11 cellular contexts compared by ENCODE assay signal in the genomic region with DNA sequence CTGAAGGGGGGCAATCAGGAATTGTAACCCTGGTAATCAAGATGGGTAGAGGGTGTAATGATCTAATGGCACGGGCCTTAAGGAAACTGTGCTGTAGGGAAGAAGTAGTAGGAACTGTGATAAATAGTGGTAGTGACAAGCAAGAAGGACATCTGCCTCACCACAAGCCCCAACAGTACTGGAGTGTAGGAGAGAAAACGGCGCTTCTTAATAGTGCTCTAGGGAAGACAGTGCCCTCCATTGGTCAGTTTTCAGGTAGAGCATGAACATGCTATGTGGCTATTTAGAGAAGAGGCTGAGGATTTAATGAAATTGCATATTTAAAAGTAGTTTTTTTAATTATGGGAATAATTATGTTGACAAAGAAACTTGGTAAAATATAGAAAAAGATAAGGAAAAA. TPM values are rescaled to one million over a fixed set of nuclear protein-coding genes. Genes with fewer than 3 reads are reported as not detected.
DNase-seq lines count a peak whose midpoint lies in the region; ATAC-seq and TF ChIP-seq lines count a peak whose summit lies in the region.
"Had no signal": no experiment of that assay in that cellular context is flagged by ENCODE, and none has a peak within 500 bp of the region (broad histone marks: within the 10 kb centered on the region; RNA-seq: fewer than 3 reads in every experiment).

No MANE protein-coding gene starts in this region.

- H3K27ac ChIP-seq in C4-2B: no peak overlapping the region
- H3K27ac ChIP-seq in Panc1 (ENCODE audit: low read length): no peak overlapping the region
- no peak overlapping the region for H3K27ac ChIP-seq in colonic mucosa
- H3K27ac ChIP-seq: sigmoid colon had no signal

- TF ChIP-seq CTCF in C4-2B (conservative IDR thresholded peaks at IDR 0.05) (peak; percentile 27), GM13977 (IDR thresholded peaks at IDR 0.05; ENCODE audit: extremely low read depth, insufficient read depth, missing control alignments) (peak; percentile 10), Panc1 (IDR thresholded peaks at IDR 0.05) (peak; percentile 26; the same call in 1 of the 2 replicates), fibroblast of mammary gland (conservative IDR thresholded peaks at IDR 0.05; ENCODE audit: control insufficient read depth, insufficient read depth, low read depth, low read length) (no peak), colonic mucosa (IDR thresholded peaks at IDR 0.05) (no peak)

- no peak overlapping the region for H3K4me3 Mint-ChIP-seq in activated T-helper 2 cell treated with anti-CD3 and anti-CD28 coated beads, Interferon-gamma antibody, Interleukin-2, Interleukin-4, amounts not matched to agents 10 μg/mL and 5 μg/mL and 100 μg/mL, durations not matched to agents 14 hours and 24 hours and 36 hours (ENCODE audit: low read depth)

- no peaks in the 10 kb centered on the region for H3K9me3 ChIP-seq in Panc1 (ENCODE audit: control insufficient read depth, insufficient read depth, low read depth, low read length)
- H3K9me3 ChIP-seq in colonic mucosa: no peaks in the 10 kb centered on the region
- H3K9me3 ChIP-seq: sigmoid colon had no signal

- no peak overlapping the region for H3K4me3 ChIP-seq in Panc1 (ENCODE audit: low read depth in 2 of 2, low read length in 2 of 2)
- H3K4me3 ChIP-seq in fibroblast of mammary gland (ENCODE audit: control insufficient read depth, low read depth, low read length): no peak overlapping the region
- no peak overlapping the region for H3K4me3 ChIP-seq in colonic mucosa
- H3K4me3 ChIP-seq: sigmoid colon had no signal

- no peak for DNase-seq in GM13977 (ENCODE audit: low spot score)
- DNase-seq in Panc1 (ENCODE audit: low read depth, low spot score): no peak
- peak; percentile 2 for DNase-seq in fibroblast of mammary gland (ENCODE audit: low read depth)
- no peak for DNase-seq in colonic mucosa
- no peak for DNase-seq in activated CD8-positive, alpha-beta memory T cell treated with anti-CD3 and anti-CD28 coated beads, Interleukin-2, amount 50 U/mL, for 48 hours
- no peak for DNase-seq in activated T-helper 2 cell treated with anti-CD3 and anti-CD28 coated beads, Interferon-gamma antibody, Interleukin-2, Interleukin-4, amounts not matched to agents 10 μg/mL and 5 μg/mL and 100 μg/mL, durations not matched to agents 14 hours and 24 hours and 36 hours (ENCODE audit: low spot score)
- DNase-seq: NCI-H1436 treated with DMSO at 0.1 percent for 48 hours, sigmoid colon, T1000 had no signal

- H3K36me3 Mint-ChIP-seq in activated T-helper 2 cell treated with anti-CD3 and anti-CD28 coated beads, Interferon-gamma antibody, Interleukin-2, Interleukin-4, amounts not matched to agents 10 μg/mL and 5 μg/mL and 100 μg/mL, durations not matched to agents 14 hours and 24 hours and 36 hours (ENCODE audit: low read depth): peaks cover 43% of the 10 kb centered on the region

- ATAC-seq in Panc1 (no peak), HG03280 (IDR thresholded peaks at IDR 0.05; ENCODE audit: unreplicated experiment) (no peak)

- H3K36me3 ChIP-seq in Panc1 (ENCODE audit: control insufficient read depth, insufficient read depth, low read length) (no peaks in the 10 kb centered on the region; the same call in 1 of the 2 replicates), colonic mucosa (no peaks in the 10 kb centered on the region)

- in situ Hi-C loops in GM13977 (cut with MboI; ENCODE audit: low pct_unique_long_range_greater_than_20kb, low sequenced_read_pairs, unreplicated experiment): no loop called here
- in situ Hi-C loops in Panc1 (cut with HindIII; ENCODE audit: low pct_unique_long_range_greater_than_20kb, low sequenced_read_pairs): no loop called here

- peaks cover 12% of the 10 kb centered on the region for H3K9me3 Mint-ChIP-seq in activated T-helper 2 cell treated with anti-CD3 and anti-CD28 coated beads, Interferon-gamma antibody, Interleukin-2, Interleukin-4, amounts not matched to agents 10 μg/mL and 5 μg/mL and 100 μg/mL, durations not matched to agents 14 hours and 24 hours and 36 hours

- BruUV-seq in Panc1 (replicated peaks; lab: Mats Ljungman, UMichigan): no TSS peak

- peaks cover 49% of the 10 kb centered on the region for H3K4me1 Mint-ChIP-seq in activated T-helper 2 cell treated with anti-CD3 and anti-CD28 coated beads, Interferon-gamma antibody, Interleukin-2, Interleukin-4, amounts not matched to agents 10 μg/mL and 5 μg/mL and 100 μg/mL, durations not matched to agents 14 hours and 24 hours and 36 hours (ENCODE audit: low read depth)

- no peak overlapping the region for H3K9ac ChIP-seq in colonic mucosa (ENCODE audit: low read depth in 2 of 2, low read length in 2 of 2)

- no peaks in the 10 kb centered on the region for H3K27me3 Mint-ChIP-seq in activated T-helper 2 cell treated with anti-CD3 and anti-CD28 coated beads, Interferon-gamma antibody, Interleukin-2, Interleukin-4, amounts not matched to agents 10 μg/mL and 5 μg/mL and 100 μg/mL, durations not matched to agents 14 hours and 24 hours and 36 hours (ENCODE audit: low read depth)

- POLR2A ChIA-PET in Panc1 (lab: Charles Lee): no interaction called here

- H3K4me1 ChIP-seq in Panc1 (ENCODE audit: control insufficient read depth, insufficient read depth, low read length) (no peaks in the 10 kb centered on the region), colonic mucosa (no peaks in the 10 kb centered on the region)
- H3K4me1 ChIP-seq: sigmoid colon had no signal

- no peaks in the 10 kb centered on the region for H3K27me3 ChIP-seq in Panc1 (ENCODE audit: control insufficient read depth, insufficient read depth, low read length)
- H3K27me3 ChIP-seq in colonic mucosa: no peaks in the 10 kb centered on the region
- H3K27me3 ChIP-seq: sigmoid colon had no signal

- intact Hi-C loops in Panc1 (cut with micrococcal nuclease; ENCODE audit: unreplicated experiment) (no loop called here), colonic mucosa (cut with DNase I) (loop anchor here (5.0 to 10.0 kb wide), 2 partner anchors 107 to 314 kb away; no protein-coding TSS in a partner anchor)
- intact Hi-C loops in activated T-helper 2 cell treated with anti-CD3 and anti-CD28 coated beads, Interferon-gamma antibody, Interleukin-2, Interleukin-4, amounts not matched to agents 10 μg/mL and 5 μg/mL and 100 μg/mL, durations not matched to agents 14 hours and 24 hours and 36 hours (cut with micrococcal nuclease): loop anchor here (5.0 to 10.0 kb wide), 4 partner anchors 79 to 517 kb away; no protein-coding TSS in a partner anchor

- CTCF ChIA-PET in Panc1 (lab: Charles Lee): no interaction called here

- H3K27ac Mint-ChIP-seq in activated T-helper 2 cell treated with anti-CD3 and anti-CD28 coated beads, Interferon-gamma antibody, Interleukin-2, Interleukin-4, amounts not matched to agents 10 μg/mL and 5 μg/mL and 100 μg/mL, durations not matched to agents 14 hours and 24 hours and 36 hours: no peak overlapping the region

RNA-seq across cellular contexts. Expression of a gene that starts 32.2 kb away (rescaled TPM):
- total RNA-seq in Panc1 (2021; ENCODE audit: unreplicated experiment): 18.5 TPM
- polyA plus RNA-seq in Panc1 (2012; ENCODE audit: insufficient read length): 2.7 TPM
- 10 to 100 TPM; 32.8 to 39.2 TPM for total RNA-seq in colonic mucosa
- total RNA-seq in activated T-helper 2 cell treated with anti-CD3 and anti-CD28 coated beads, Interferon-gamma antibody, Interleukin-2, Interleukin-4, amounts not matched to agents 10 μg/mL and 5 μg/mL and 100 μg/mL, durations not matched to agents 14 hours and 24 hours and 36 hours: 38.6 and 39.4 TPM in 2 replicates

RNA-seq across cellular contexts. Expression of a gene that starts 33.5 kb away (rescaled TPM):
- total RNA-seq in Panc1 (2021; ENCODE audit: unreplicated experiment): 9.8 TPM
- 5.5 TPM for polyA plus RNA-seq in Panc1 (2012; ENCODE audit: insufficient read length)
- 1 to 10 TPM; 4.8 to 7.2 TPM for total RNA-seq in colonic mucosa
- 3.4 and 3.8 TPM in 2 replicates for total RNA-seq in activated T-helper 2 cell treated with anti-CD3 and anti-CD28 coated beads, Interferon-gamma antibody, Interleukin-2, Interleukin-4, amounts not matched to agents 10 μg/mL and 5 μg/mL and 100 μg/mL, durations not matched to agents 14 hours and 24 hours and 36 hours

Comparison
In these comparisons a context has a peak if more than half of its experiments do, and no peak if none do; other contexts are left out.
1. CTCF ChIP-seq: peak in C4-2B (single experiment), GM13977 (single experiment) and Panc1 (single experiment); none in fibroblast of mammary gland (single experiment) and colonic mucosa (single experiment).